ENCODE assay signal across 1 cellular context in the genomic region with DNA sequence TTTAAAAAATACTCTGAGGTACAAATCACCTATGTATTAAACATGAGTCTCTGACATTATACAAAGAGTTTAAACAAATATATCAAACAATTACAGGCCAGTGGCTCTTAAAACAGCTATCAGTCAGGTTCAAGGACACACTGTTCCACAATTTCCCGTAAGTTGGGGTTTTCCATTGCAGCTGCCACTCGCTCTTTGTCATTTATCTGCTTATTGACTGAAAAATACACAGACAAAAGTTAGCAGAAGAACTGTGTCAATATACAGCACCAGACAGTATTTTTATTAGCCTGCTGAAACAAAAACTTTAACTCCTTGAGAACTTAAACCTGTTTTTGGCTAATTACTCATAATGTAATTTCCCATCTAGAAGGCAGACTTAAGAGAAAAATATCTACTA.
TF ChIP-seq lines count a peak whose summit lies in the region.

No MANE protein-coding gene starts in this region.

TF ChIP-seq in HepG2, 621 proteins besides CTCF, POLR2A, EP300 and RAD21 (continued from another document):
- TF ChIP-seq, protein P1, sequence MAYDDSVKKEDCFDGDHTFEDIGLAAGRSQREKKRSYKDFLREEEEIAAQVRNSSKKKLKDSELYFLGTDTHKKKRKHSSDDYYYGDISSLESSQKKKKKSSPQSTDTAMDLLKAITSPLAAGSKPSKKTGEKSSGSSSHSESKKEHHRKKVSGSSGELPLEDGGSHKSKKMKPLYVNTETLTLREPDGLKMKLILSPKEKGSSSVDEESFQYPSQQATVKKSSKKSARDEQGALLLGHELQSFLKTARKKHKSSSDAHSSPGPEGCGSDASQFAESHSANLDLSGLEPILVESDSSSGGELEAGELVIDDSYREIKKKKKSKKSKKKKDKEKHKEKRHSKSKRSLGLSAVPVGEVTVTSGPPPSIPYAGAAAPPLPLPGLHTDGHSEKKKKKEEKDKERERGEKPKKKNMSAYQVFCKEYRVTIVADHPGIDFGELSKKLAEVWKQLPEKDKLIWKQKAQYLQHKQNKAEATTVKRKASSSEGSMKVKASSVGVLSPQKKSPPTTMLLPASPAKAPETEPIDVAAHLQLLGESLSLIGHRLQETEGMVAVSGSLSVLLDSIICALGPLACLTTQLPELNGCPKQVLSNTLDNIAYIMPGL (CRISPR knock-in tag; IDR thresholded peaks at IDR 0.05; ENCODE audit: borderline replicate concordance in 1 of 2, low read depth in 1 of 2), result no peak; a peak in 1 of 4 replicates
- no peak for TF ChIP-seq GABPA (IDR thresholded peaks at IDR 0.05; ENCODE audit: low read depth, low read length)
- TF ChIP-seq GABPA (CRISPR knock-in tag; IDR thresholded peaks at IDR 0.05; ENCODE audit: low read depth), result peak; percentile 16; the same call in 1 of the 2 replicates
- TF ChIP-seq ZNF883 (CRISPR knock-in tag; IDR thresholded peaks at IDR 0.05; ENCODE audit: not compliant biosample characterization), result no peak
- TF ChIP-seq, protein P2, sequence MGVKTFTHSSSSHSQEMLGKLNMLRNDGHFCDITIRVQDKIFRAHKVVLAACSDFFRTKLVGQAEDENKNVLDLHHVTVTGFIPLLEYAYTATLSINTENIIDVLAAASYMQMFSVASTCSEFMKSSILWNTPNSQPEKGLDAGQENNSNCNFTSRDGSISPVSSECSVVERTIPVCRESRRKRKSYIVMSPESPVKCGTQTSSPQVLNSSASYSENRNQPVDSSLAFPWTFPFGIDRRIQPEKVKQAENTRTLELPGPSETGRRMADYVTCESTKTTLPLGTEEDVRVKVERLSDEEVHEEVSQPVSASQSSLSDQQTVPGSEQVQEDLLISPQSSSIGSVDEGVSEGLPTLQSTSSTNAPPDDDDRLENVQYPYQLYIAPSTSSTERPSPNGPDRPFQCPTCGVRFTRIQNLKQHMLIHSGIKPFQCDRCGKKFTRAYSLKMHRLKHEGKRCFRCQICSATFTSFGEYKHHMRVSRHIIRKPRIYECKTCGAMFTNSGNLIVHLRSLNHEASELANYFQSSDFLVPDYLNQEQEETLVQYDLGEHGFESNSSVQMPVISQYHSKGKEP (CRISPR knock-in tag; IDR thresholded peaks at IDR 0.05), result no peak
- TF ChIP-seq, protein P3, sequence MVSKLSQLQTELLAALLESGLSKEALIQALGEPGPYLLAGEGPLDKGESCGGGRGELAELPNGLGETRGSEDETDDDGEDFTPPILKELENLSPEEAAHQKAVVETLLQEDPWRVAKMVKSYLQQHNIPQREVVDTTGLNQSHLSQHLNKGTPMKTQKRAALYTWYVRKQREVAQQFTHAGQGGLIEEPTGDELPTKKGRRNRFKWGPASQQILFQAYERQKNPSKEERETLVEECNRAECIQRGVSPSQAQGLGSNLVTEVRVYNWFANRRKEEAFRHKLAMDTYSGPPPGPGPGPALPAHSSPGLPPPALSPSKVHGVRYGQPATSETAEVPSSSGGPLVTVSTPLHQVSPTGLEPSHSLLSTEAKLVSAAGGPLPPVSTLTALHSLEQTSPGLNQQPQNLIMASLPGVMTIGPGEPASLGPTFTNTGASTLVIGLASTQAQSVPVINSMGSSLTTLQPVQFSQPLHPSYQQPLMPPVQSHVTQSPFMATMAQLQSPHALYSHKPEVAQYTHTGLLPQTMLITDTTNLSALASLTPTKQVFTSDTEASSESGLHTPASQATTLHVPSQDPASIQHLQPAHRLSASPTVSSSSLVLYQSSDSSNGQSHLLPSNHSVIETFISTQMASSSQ (IDR thresholded peaks at IDR 0.05; ENCODE audit: low read depth), result peak; percentile 55
- TF ChIP-seq, protein P3 (CRISPR knock-in tag; IDR thresholded peaks at IDR 0.05; ENCODE audit: borderline replicate concordance), result peak; percentile 40; the same call in 1 of the 2 replicates
- no peak for TF ChIP-seq ZNF737 (CRISPR knock-in tag; IDR thresholded peaks at IDR 0.05; ENCODE audit: borderline replicate concordance)
- TF ChIP-seq BHLHE40 (IDR thresholded peaks at IDR 0.05; ENCODE audit: low read length), result 0 out of 2 replicates have a peak, but pooled peaks have one; percentile 48
- TF ChIP-seq ZNF446 (CRISPR knock-in tag; IDR thresholded peaks at IDR 0.05), result no peak
- no peak for TF ChIP-seq JUNB (CRISPR knock-in tag; IDR thresholded peaks at IDR 0.05; ENCODE audit: borderline replicate concordance)
- TF ChIP-seq ZBTB20 (CRISPR knock-in tag; IDR thresholded peaks at IDR 0.05; ENCODE audit: borderline replicate concordance, low read depth), result no peak
